1 cellular context compared by ENCODE assay signal in genomic region chr20:61590236-61590635, GRCh38.
TF ChIP-seq lines count a peak whose summit lies in the region.

No MANE protein-coding gene starts in this region.

TF ChIP-seq in IMR-90, 13 proteins besides CTCF, POLR2A, EP300 and RAD21:
- TF ChIP-seq MAFK (IDR thresholded peaks at IDR 0.05; ENCODE audit: low read depth, low read length) (no peak), RFX5 (IDR thresholded peaks at IDR 0.05; ENCODE audit: low read depth, low read length) (no peak), CEBPB (IDR thresholded peaks at IDR 0.05; ENCODE audit: low read depth, low read length) (no peak), FOS (IDR thresholded peaks at IDR 0.05; ENCODE audit: low read depth, low read length) (no peak), SMC3 (IDR thresholded peaks at IDR 0.05; ENCODE audit: low read depth, low read length) (no peak), MXI1 (IDR thresholded peaks at IDR 0.05; ENCODE audit: borderline replicate concordance, low read depth, low read length) (no peak), USF2 (IDR thresholded peaks at IDR 0.05; ENCODE audit: low read depth, low read length) (no peak), BHLHE40 (IDR thresholded peaks at IDR 0.05; ENCODE audit: low read depth, low read length) (no peak), NFE2L2 (IDR thresholded peaks at IDR 0.05; ENCODE audit: low read depth, low read length) (no peak), CHD1 (IDR thresholded peaks at IDR 0.05; ENCODE audit: low read depth, low read length) (no peak)
